In the genomic region with DNA sequence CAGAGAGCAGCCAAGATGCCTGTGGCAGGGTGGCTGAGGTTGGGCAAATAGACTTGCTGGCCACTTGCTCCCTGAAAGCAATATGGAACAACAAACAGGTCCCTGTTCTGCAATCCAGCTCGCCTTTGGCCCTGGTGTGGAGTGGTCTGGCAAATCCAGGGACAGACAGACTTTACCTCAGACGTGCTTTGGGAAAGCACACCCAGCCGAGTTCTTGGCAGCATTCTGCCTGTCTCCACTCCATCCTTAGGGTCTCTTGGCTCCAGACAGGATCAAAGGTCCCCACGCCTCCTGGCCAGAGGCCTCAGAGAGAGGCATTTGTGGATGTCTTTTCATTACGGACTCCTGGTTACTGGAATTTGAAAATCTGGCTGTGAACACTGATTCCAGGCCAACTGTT, we compare ENCODE assay signal across 21 cellular contexts.
A peak's percentile ranks its signal among the peaks of the same experiment; 100 is the strongest.
DNase-seq lines count a peak whose midpoint lies in the region; ATAC-seq lines count a peak whose summit lies in the region.
"Had no signal": no experiment of that assay in that cellular context is flagged by ENCODE, and none has a peak within 500 bp of the region (broad histone marks: within the 10 kb centered on the region; RNA-seq: fewer than 3 reads in every experiment).

No MANE protein-coding gene starts in this region.

- peak in 43 of 56 donors; percentile 7 to 89 (median 45) for DNase-seq in amygdala (lab: John Stamatoyannopoulos, UW)
- peak; percentile 12 for DNase-seq in cerebellum (ENCODE audit: low spot score)
- DNase-seq in hypothalamus (lab: John Stamatoyannopoulos, UW), result peak in 35 of 51 donors; percentile 4 to 83 (median 46)
- DNase-seq in substantia nigra (lab: John Stamatoyannopoulos, UW), result peak in 32 of 49 donors; percentile 11 to 78 (median 43)
- DNase-seq in glomerular visceral epithelial cell (ENCODE audit: extremely low spot score), result no peak
- DNase-seq in NCI-H1048 (lab: John Stamatoyannopoulos, UW), result no peak
- DNase-seq: activated CD4-positive, alpha-beta T cell treated with anti-CD3 and anti-CD28 coated beads for 48 hours; activated T-cell treated with anti-CD3 and anti-CD28 coated beads, Interleukin-2, amount 50 U/mL, for 4 hours; foreskin melanocyte; lower lobe of right lung; mucosa of descending colon; NCI-H1694; pancreas; right lobe of liver; SHP77; stimulated activated CD4-positive, alpha-beta T cell treated with anti-CD3 and anti-CD28 coated beads, Interleukin-4, amount 100 ng/mL, for 24 hours; WERI-Rb-1 had no signal

- no peak for ATAC-seq in HG03457 (IDR thresholded peaks at IDR 0.05; ENCODE audit: unreplicated experiment)
- ATAC-seq: activated T-cell treated with anti-CD3 and anti-CD28 coated beads, Interleukin-2, amount 50 U/mL, for 4 hours; stimulated activated effector memory CD8-positive, alpha-beta T cell treated with anti-CD3 and anti-CD28 coated beads, Interleukin-12 subunit alpha, Interleukin-12 subunit beta, amount 100 ng/mL, for 72 hours had no signal

- H3K27ac ChIP-seq in substantia nigra (ENCODE audit: low read depth, low read length, poor library complexity, severe bottlenecking), result no peak overlapping the region
- H3K27ac ChIP-seq: esophagus muscularis mucosa, lower lobe of right lung, pancreas, right lobe of liver, suprapubic skin, WERI-Rb-1 had no signal

Comparison
In these comparisons a context has a peak if more than half of its experiments do, and no peak if none do; other contexts are left out.
1. DNase-seq: peak in amygdala (43 of 56), cerebellum (single experiment), hypothalamus (35 of 51) and substantia nigra (32 of 49); none in glomerular visceral epithelial cell (single experiment) and NCI-H1048 (single experiment).